16 cellular contexts compared by ENCODE assay signal in genomic region chrX:74527344-74527743, GRCh38.
"Had no signal": no experiment of that assay in that cellular context is flagged by ENCODE, and none has a peak within 500 bp of the region (broad histone marks: within the 10 kb centered on the region; RNA-seq: fewer than 3 reads in every experiment).

No MANE protein-coding gene starts in this region.

- H3K27me3 ChIP-seq: esophagus squamous epithelium, neutrophil, sigmoid colon, stomach, tibial artery had no signal

- H3K27ac ChIP-seq: esophagus squamous epithelium, neutrophil, parathyroid adenoma, sigmoid colon, stomach, tibial artery had no signal

- H3K4me3 ChIP-seq: esophagus squamous epithelium, lung, sigmoid colon, stomach, tibial artery had no signal

- ATAC-seq: effector memory CD8-positive, alpha-beta T cell; natural killer cell; stimulated activated effector memory CD8-positive, alpha-beta T cell treated with anti-CD3 and anti-CD28 coated beads, Interleukin-12 subunit alpha, Interleukin-12 subunit beta, amount 100 ng/mL, for 72 hours had no signal

- H3K36me3 ChIP-seq: esophagus squamous epithelium, neutrophil, sigmoid colon had no signal

- DNase-seq: cerebellar nuclear complex; cortex of kidney; effector memory CD8-positive, alpha-beta T cell; erythroblast; esophagus squamous epithelium; natural killer cell; sigmoid colon; stimulated activated CD4-positive, alpha-beta T cell treated with anti-CD3 and anti-CD28 coated beads, Interleukin-2, amount 100 ng/mL, for 24 hours; stimulated activated CD4-positive, alpha-beta T cell treated with anti-CD3 and anti-CD28 coated beads, Interleukin-4, amount 100 ng/mL, for 24 hours; stimulated activated naive CD4-positive, alpha-beta T cell treated with Interleukin-2 at 50 U/mL for 16 hours; stomach; tibial artery had no signal

- H3K9me3 ChIP-seq: esophagus squamous epithelium, neutrophil, sigmoid colon, stomach, tibial artery had no signal

- H3K4me1 ChIP-seq: esophagus squamous epithelium, parathyroid adenoma, tibial artery had no signal
